ENCODE assay signal across 8 cellular contexts in the genomic region with DNA sequence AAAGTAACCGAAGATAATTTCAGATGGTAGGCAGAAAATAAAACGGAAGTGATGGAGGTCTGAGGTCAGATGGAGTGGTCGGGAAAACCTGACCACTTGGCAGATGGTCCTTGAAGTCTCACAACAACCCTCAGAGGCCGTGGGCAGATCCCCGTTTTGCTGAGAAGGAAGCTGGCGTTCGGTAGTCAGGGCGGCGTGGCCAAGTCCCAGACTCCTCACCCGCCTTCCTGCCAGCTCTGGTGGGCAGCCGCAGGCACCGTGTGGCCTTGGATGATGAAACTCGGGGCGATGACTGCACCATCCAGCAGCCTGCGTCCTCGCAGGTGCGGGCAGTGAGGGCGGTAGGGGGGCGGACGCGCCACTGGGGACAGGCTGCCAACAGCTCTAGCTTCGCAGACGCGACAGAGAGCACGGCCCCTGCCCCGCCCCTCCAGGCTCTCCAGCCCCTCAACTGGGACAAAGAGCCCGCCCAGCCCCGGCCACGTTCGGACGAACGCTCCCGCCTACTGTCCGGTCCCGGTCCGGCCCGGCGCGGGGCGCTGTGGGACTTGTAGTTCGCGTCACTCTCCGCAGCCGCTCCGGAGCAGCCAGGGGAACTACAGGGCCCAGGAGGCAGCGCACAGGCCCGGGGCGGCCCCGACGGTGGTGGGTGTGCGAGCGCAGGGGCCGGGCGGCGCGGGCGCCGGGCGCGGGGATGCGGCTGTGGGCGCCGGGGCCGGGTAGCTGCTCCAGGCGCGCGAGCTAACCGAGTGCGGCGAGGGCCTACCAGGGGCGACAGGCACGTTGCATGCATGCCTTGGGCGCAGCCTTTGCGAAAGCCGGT. TPM values are rescaled to one million over a fixed set of nuclear protein-coding genes. Genes with fewer than 3 reads are reported as not detected.
DNase-seq lines count a peak whose midpoint lies in the region; ATAC-seq, FAIRE-seq and TF ChIP-seq lines count a peak whose summit lies in the region.

TSS of gene GPT2 (plus strand) at position 673 of the 823 bp plus-strand sequence. CDS start 354 bp downstream, outside the sequence.

- H3K4me1 ChIP-seq in H1 (replicated peaks in 1 of 4; ENCODE audit: control insufficient read depth in 3 of 4, insufficient read depth in 4 of 4, low read length in 3 of 4) (peaks cover 8 to 31% (median 18%) of the 10 kb centered on the region in 4 experiments), mesenchymal stem cell (ENCODE audit: control insufficient read depth, insufficient read depth, low read depth, low read length) (peaks cover 22% of the 10 kb centered on the region)

- WGBS in H1 (ENCODE audit: extremely low coverage in 1 of 2, insufficient coverage in 1 of 2, insufficient read length in 1 of 2, insufficient replicate concordance in 2 of 2, low coverage in 1 of 2, low lambda C conversion rate in 2 of 2, missing lambda C conversion rate in 1 of 2), 2 experiments: 3% methylated on average over 57 of the region's 75 CpGs; no CpG with 5 or more reads in 1 of the 2 experiments
- WGBS in mesenchymal stem cell: 3% methylated on average over 60 of the region's 75 CpGs

- H2AK5ac ChIP-seq in H1 (ENCODE audit: low read depth, low read length) (peak within 1 kb of the TSS; percentile 99), mesenchymal stem cell (ENCODE audit: low read length, severe bottlenecking) (no peak within 1 kb of the TSS)

- peak within 1 kb of the TSS; percentile 75; the same call in 1 of the 2 replicates for H2BK15ac ChIP-seq in H1 (ENCODE audit: low read length)
- peak within 1 kb of the TSS; percentile 21 for H2BK15ac ChIP-seq in mesenchymal stem cell (ENCODE audit: low read depth, poor library complexity, severe bottlenecking)

- peak; percentile 99 for ATAC-seq in GM19468 (IDR thresholded peaks at IDR 0.05; ENCODE audit: extremely low read depth, unreplicated experiment)
- ATAC-seq in activated CD8-positive, alpha-beta memory T cell treated with anti-CD3 and anti-CD28 coated beads, Interleukin-2, amount 10 ng/mL, durations not matched to agents 7 days and 5 days: peak; percentile 98

- H3K36me3 ChIP-seq in H1 (ENCODE audit: control insufficient read depth in 2 of 4, insufficient read depth in 4 of 4, low read length in 3 of 4): peaks cover 0 to 26% (median 6%) of the 10 kb centered on the region in 4 experiments; a peak in 3 of 8 replicates
- H3K36me3 ChIP-seq in mesenchymal stem cell (ENCODE audit: control insufficient read depth in 1 of 2, insufficient read depth in 2 of 2, low read depth in 1 of 2, low read length in 2 of 2): peaks cover 0 to 1% of the 10 kb centered on the region in 2 experiments

- DNase-seq in COR-L47 (lab: John Stamatoyannopoulos, UW) (peak; percentile 97), HS-27A (ENCODE audit: low read depth) (peak; percentile 92), NOMO-1 (lab: John Stamatoyannopoulos, UW; ENCODE audit: unreplicated experiment in 2 of 2) (peak; percentile 86 to 88), H1 (ENCODE audit: low read depth in 1 of 2, low spot score in 2 of 2) (peak; percentile 88 to 97), mesenchymal stem cell (peak; percentile 93)
- DNase-seq in activated CD8-positive, alpha-beta memory T cell treated with anti-CD3 and anti-CD28 coated beads, Interleukin-2, amount 10 ng/mL, durations not matched to agents 7 days and 5 days: peak; percentile 92
- DNase-seq in stimulated activated CD8-positive, alpha-beta memory T cell treated with anti-CD3 and anti-CD28 coated beads, Interleukin-12 subunit alpha, Interleukin-12 subunit beta, amount 100 ng/mL, for 24 hours (ENCODE audit: extremely low read depth): peak; percentile 51

- H3K27me3 ChIP-seq in H1 (replicated peaks in 1 of 4; ENCODE audit: control insufficient read depth in 3 of 4, extremely low read depth in 1 of 4, insufficient read depth in 3 of 4, low read length in 3 of 4) (no peaks in the 10 kb centered on the region), mesenchymal stem cell (ENCODE audit: control insufficient read depth in 1 of 2, insufficient read depth in 1 of 2, low read length in 2 of 2) (peaks cover 17 to 41% of the 10 kb centered on the region in 2 experiments)

- H3K79me2 ChIP-seq in H1 (ENCODE audit: control insufficient read depth in 1 of 2, insufficient read depth in 2 of 2, low read length in 2 of 2): peaks cover 1 to 44% of the 10 kb centered on the region in 2 experiments

- H3K79me1 ChIP-seq in H1 (ENCODE audit: low read depth, low read length): peaks cover 13% of the 10 kb centered on the region; the same call in 1 of the 2 replicates
- H3K79me1 ChIP-seq in mesenchymal stem cell (replicated peaks; ENCODE audit: low read length, poor library complexity, severe bottlenecking): peaks cover 15% of the 10 kb centered on the region

- no peak for TF ChIP-seq EP300 in H1 (IDR thresholded peaks at IDR 0.05; ENCODE audit: borderline replicate concordance in 1 of 2, low read depth in 2 of 2, low read length in 2 of 2)

- H4K91ac ChIP-seq in H1 (replicated peaks; ENCODE audit: insufficient read length, low read length): peak within 1 kb of the TSS; percentile 86
- H4K91ac ChIP-seq in mesenchymal stem cell (ENCODE audit: low read length): peak within 1 kb of the TSS; percentile 55

- H3K9me3 ChIP-seq in H1 (ENCODE audit: insufficient read depth in 2 of 2, low read depth in 1 of 2, low read length in 1 of 2): no peaks in the 10 kb centered on the region
- H3K9me3 ChIP-seq in mesenchymal stem cell (ENCODE audit: control insufficient read depth, low read length): no peaks in the 10 kb centered on the region

- H4K5ac ChIP-seq in H1 (ENCODE audit: insufficient read length, low read depth, low read length): peak within 1 kb of the TSS; percentile 76

- H3K4ac ChIP-seq in H1 (replicated peaks; ENCODE audit: insufficient read length, low read depth, low read length): peak within 1 kb of the TSS; percentile 47
- peak within 1 kb of the TSS in 1 of 2 experiments; percentile 47 for H3K4ac ChIP-seq in mesenchymal stem cell (ENCODE audit: low read depth in 1 of 2, low read length in 2 of 2)

- H2AFZ ChIP-seq in H1 (ENCODE audit: low read length) (peak within 1 kb of the TSS; percentile 23; the same call in 1 of the 2 replicates), mesenchymal stem cell (ENCODE audit: low read depth, low read length) (peak within 1 kb of the TSS; percentile 94)

- no peak for TF ChIP-seq RAD21 in H1 (IDR thresholded peaks at IDR 0.05 in 1 of 2, conservative IDR thresholded peaks at IDR 0.05 in 1 of 2; ENCODE audit: low read depth in 2 of 2, low read length in 2 of 2)

- H2BK5ac ChIP-seq in H1 (ENCODE audit: low read depth, low read length) (peak within 1 kb of the TSS; percentile 99), mesenchymal stem cell (ENCODE audit: low read depth, low read length, poor library complexity, severe bottlenecking) (no peak within 1 kb of the TSS)

- peak within 1 kb of the TSS; percentile 95 for H4K8ac ChIP-seq in H1 (ENCODE audit: extremely low read depth, insufficient read depth, low read length)
- peak within 1 kb of the TSS; percentile 79 for H4K8ac ChIP-seq in mesenchymal stem cell (ENCODE audit: low read length)

- H2BK12ac ChIP-seq in H1 (ENCODE audit: low read depth, low read length): peak within 1 kb of the TSS; percentile 100
- H2BK12ac ChIP-seq in mesenchymal stem cell (ENCODE audit: low read length in 2 of 2): peak within 1 kb of the TSS in 1 of 2 experiments; percentile 61

- H3K9me3 Mint-ChIP-seq in activated CD8-positive, alpha-beta memory T cell treated with anti-CD3 and anti-CD28 coated beads, Interleukin-2, amount 10 ng/mL, durations not matched to agents 7 days and 5 days (ENCODE audit: low read depth): no peaks in the 10 kb centered on the region

- H2BK120ac ChIP-seq in H1 (replicated peaks; ENCODE audit: low read depth, low read length) (peak within 1 kb of the TSS; percentile 60), mesenchymal stem cell (ENCODE audit: low read depth, low read length) (no peak within 1 kb of the TSS)

- no peak for TF ChIP-seq CTCF in H1 (IDR thresholded peaks at IDR 0.05; ENCODE audit: control extremely low read depth in 1 of 3, insufficient read depth in 1 of 3, low read depth in 1 of 3, low read length in 3 of 3)

- H3K4me3 Mint-ChIP-seq in activated CD8-positive, alpha-beta memory T cell treated with anti-CD3 and anti-CD28 coated beads, Interleukin-2, amount 10 ng/mL, durations not matched to agents 7 days and 5 days: peak within 1 kb of the TSS; percentile 79

- H3K4me3 ChIP-seq in H1 (ENCODE audit: extremely low read depth in 1 of 4, insufficient read depth in 2 of 4, low read depth in 3 of 4, low read length in 4 of 4): peak within 1 kb of the TSS; percentile 85 to 95 (median 86)
- peak within 1 kb of the TSS; percentile 94 for H3K4me3 ChIP-seq in mesenchymal stem cell (ENCODE audit: insufficient read depth in 1 of 2, low read depth in 1 of 2, low read length in 2 of 2)

- H3K27ac Mint-ChIP-seq in activated CD8-positive, alpha-beta memory T cell treated with anti-CD3 and anti-CD28 coated beads, Interleukin-2, amount 10 ng/mL, durations not matched to agents 7 days and 5 days: peak within 1 kb of the TSS; percentile 73

- no peaks in the 10 kb centered on the region for H3K36me3 Mint-ChIP-seq in activated CD8-positive, alpha-beta memory T cell treated with anti-CD3 and anti-CD28 coated beads, Interleukin-2, amount 10 ng/mL, durations not matched to agents 7 days and 5 days

- no peak for FAIRE-seq in H1 (lab: Jason Lieb, UNC)

- H3K14ac ChIP-seq in H1 (ENCODE audit: insufficient read length) (no peak within 1 kb of the TSS), mesenchymal stem cell (ENCODE audit: low read length in 2 of 2) (peak within 1 kb of the TSS in 1 of 2 experiments; percentile 89)

- CTCF ChIA-PET in activated CD8-positive, alpha-beta memory T cell treated with anti-CD3 and anti-CD28 coated beads, Interleukin-2, amount 10 ng/mL, durations not matched to agents 7 days and 5 days (lab: Charles Lee): interaction anchor here (1.4 to 7.1 kb wide), 5 partner anchors 22 to 210 kb away, joined by 3 to 31 read pairs (median 6); no protein-coding TSS in a partner anchor
- CTCF ChIA-PET in H1 (lab: Charles Lee; ENCODE audit: partially characterized antibody): interaction anchor here (0.5 to 5.7 kb wide), 6 partner anchors 22 to 1662 kb away, joined by 3 to 25 read pairs (median 4); no protein-coding TSS in a partner anchor

- H3K4me1 Mint-ChIP-seq in activated CD8-positive, alpha-beta memory T cell treated with anti-CD3 and anti-CD28 coated beads, Interleukin-2, amount 10 ng/mL, durations not matched to agents 7 days and 5 days: peaks cover 14% of the 10 kb centered on the region

- peaks cover 13% of the 10 kb centered on the region; the same call in 1 of the 2 replicates for H3K23me2 ChIP-seq in H1 (ENCODE audit: low read depth, low read length)

- H3K23ac ChIP-seq in H1 (ENCODE audit: insufficient read length) (no peak within 1 kb of the TSS), mesenchymal stem cell (ENCODE audit: low read length in 2 of 2) (peak within 1 kb of the TSS in 1 of 2 experiments; percentile 76)

- H3K27me3 Mint-ChIP-seq in activated CD8-positive, alpha-beta memory T cell treated with anti-CD3 and anti-CD28 coated beads, Interleukin-2, amount 10 ng/mL, durations not matched to agents 7 days and 5 days: peaks cover 31% of the 10 kb centered on the region

- peaks cover 9 to 13% of the 10 kb centered on the region in 2 experiments for H4K20me1 ChIP-seq in H1 (replicated peaks in 1 of 2; ENCODE audit: control insufficient read depth in 1 of 2, insufficient read depth in 2 of 2, low read length in 2 of 2)

- peak within 1 kb of the TSS; percentile 81 to 93 for H3K4me2 ChIP-seq in H1 (ENCODE audit: insufficient read depth in 1 of 2, low read depth in 2 of 2, low read length in 2 of 2)
- peak within 1 kb of the TSS; percentile 88 for H3K4me2 ChIP-seq in mesenchymal stem cell (ENCODE audit: low read length, poor library complexity, severe bottlenecking)

- POLR2A ChIA-PET in H1 (lab: Charles Lee; ENCODE audit: partially characterized antibody): interaction anchor here (0.6 to 13.8 kb wide), 18 partner anchors 8 to 1482 kb away, joined by 3 to 580 read pairs (median 8); partner anchors contain the start of gene ORC6

- H3K56ac ChIP-seq in H1 (replicated peaks; ENCODE audit: insufficient read length, low read depth, low read length): peak within 1 kb of the TSS; percentile 59

- H3K27ac ChIP-seq in H1 (ENCODE audit: low read depth, low read length) (peak within 1 kb of the TSS; percentile 79), mesenchymal stem cell (ENCODE audit: low read length, poor library complexity, severe bottlenecking) (peak within 1 kb of the TSS; percentile 1)

- peak within 1 kb of the TSS; percentile 32; the same call in 1 of the 2 replicates for H2BK20ac ChIP-seq in H1 (ENCODE audit: low read length)

- peak; percentile 52 to 89 for TF ChIP-seq POLR2A in H1 (IDR thresholded peaks at IDR 0.05; ENCODE audit: control extremely low read depth in 1 of 2, low read depth in 2 of 2, low read length in 2 of 2)

- H3K9ac ChIP-seq in H1 (replicated peaks in 1 of 4; ENCODE audit: extremely low read depth in 1 of 4, low read depth in 3 of 4, low read length in 3 of 4): peak within 1 kb of the TSS; percentile 85 to 93 (median 86)
- peak within 1 kb of the TSS; percentile 77 for H3K9ac ChIP-seq in mesenchymal stem cell (ENCODE audit: low read length)

- H3K18ac ChIP-seq in H1 (ENCODE audit: extremely low read depth, low read length): peak within 1 kb of the TSS; percentile 97
- H3K18ac ChIP-seq in mesenchymal stem cell (ENCODE audit: low read depth in 1 of 2, low read length in 2 of 2): peak within 1 kb of the TSS in 1 of 2 experiments; percentile 86

RNA-seq across cellular contexts. Expression of gene GPT2, which starts in this region (rescaled TPM):
- total RNA-seq in activated CD8-positive, alpha-beta memory T cell treated with anti-CD3 and anti-CD28 coated beads, Interleukin-2, amount 10 ng/mL, durations not matched to agents 7 days and 5 days: 10 to 100 TPM in 1 of 2 experiments, 1 to 10 TPM in 1; 9.6 to 21.4 TPM
- 86.3 and 94.1 TPM in 2 replicates for total RNA-seq in H1 (2021; fragmentation: NEBNext Ultra II Directional; extraction: Animal tissue kit (Norgen Biotek cat#: 25700))
- polyA plus RNA-seq in H1 (2011; rRNA removed): 71.6 and 121 TPM in 2 replicates
- 111 TPM for polyA plus RNA-seq in H1 (2011; cell fraction: cytosol; rRNA removed)
- polyA plus RNA-seq in H1 (2011; cell fraction: nucleus; rRNA removed): 145 TPM
- polyA plus RNA-seq in H1 (2012, experiment 1 of 2): 48.6 to 86.0 TPM (median 71.2 TPM) in 4 replicates
- polyA plus RNA-seq in H1 (2012, experiment 2 of 2): 46.6 TPM
- 29.5 TPM for polyA plus RNA-seq in H1 (2013, experiment 1 of 2)
- 28.1 TPM for polyA plus RNA-seq in H1 (2013, experiment 2 of 2)
- 70.2 and 103 TPM in 2 replicates for polyA minus RNA-seq in H1 (2011; rRNA and poly(A)+ RNA removed)
- 58.3 TPM for polyA minus RNA-seq in H1 (2011; cell fraction: cytosol; rRNA and poly(A)+ RNA removed)
- 37.7 TPM for polyA minus RNA-seq in H1 (2011; cell fraction: nucleus; rRNA and poly(A)+ RNA removed)
- polyA plus RNA-seq in mesenchymal stem cell (2013, experiment 1 of 2): 6.0 TPM
- polyA plus RNA-seq in mesenchymal stem cell (2013, experiment 2 of 2): 6.8 TPM

Comparison
In these comparisons a context has a peak if more than half of its experiments do, and no peak if none do; other contexts are left out.
1. Peak in every context shown above with its lines: DNase-seq, ATAC-seq, H3K4me3 ChIP-seq and H3K27ac ChIP-seq.